Comparison of ENCODE assay signal across 8 cellular contexts in the genomic region with DNA sequence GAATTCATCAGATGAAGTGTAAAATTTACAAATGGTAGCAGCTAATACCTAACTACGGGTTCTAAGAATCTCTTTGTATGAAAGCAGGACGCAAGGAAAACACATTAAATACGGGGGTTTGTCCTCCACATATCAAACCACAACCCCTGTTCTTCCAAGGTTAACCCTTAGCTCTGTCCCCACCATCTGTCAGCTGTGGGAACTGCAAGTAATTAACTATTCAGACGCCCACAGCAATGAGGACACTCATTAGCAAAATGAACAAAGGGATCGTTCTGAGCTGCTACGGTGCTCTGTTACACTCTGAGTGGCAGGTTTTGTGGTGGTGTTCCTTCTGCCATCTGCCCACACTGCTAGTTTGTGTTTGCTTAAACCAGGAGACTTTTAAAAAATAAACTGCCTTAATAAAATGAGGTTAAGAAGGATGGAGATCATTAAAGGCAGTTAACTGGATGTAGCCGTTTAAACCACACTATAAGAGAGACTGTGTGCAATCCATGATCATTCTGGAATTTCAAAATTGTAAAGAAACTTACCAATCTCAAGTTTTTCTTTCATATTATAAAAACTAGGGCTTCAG. TPM values are rescaled to one million over a fixed set of nuclear protein-coding genes. Genes with fewer than 3 reads are reported as not detected.
DNase-seq lines count a peak whose midpoint lies in the region; ATAC-seq and FAIRE-seq lines count a peak whose summit lies in the region.

No MANE protein-coding gene starts in this region.

- peak; percentile 96 for ATAC-seq in HG02852 (IDR thresholded peaks at IDR 0.05; ENCODE audit: unreplicated experiment)
- peak; percentile 52 for ATAC-seq in stimulated activated effector memory CD8-positive, alpha-beta T cell treated with anti-CD3 and anti-CD28 coated beads, Interleukin-12 subunit alpha, Interleukin-12 subunit beta, amount 100 ng/mL, for 72 hours

- POLR2A ChIA-PET in activated CD4-positive, alpha-beta memory T cell treated with anti-CD3 and anti-CD28 coated beads, Interleukin-2, amount 10 ng/mL, durations not matched to agents 7 days and 5 days (lab: Charles Lee): no interaction called here

- H3K9me3 Mint-ChIP-seq in activated CD4-positive, alpha-beta memory T cell treated with anti-CD3 and anti-CD28 coated beads, Interleukin-2, amount 10 ng/mL, durations not matched to agents 7 days and 5 days: no peaks in the 10 kb centered on the region
- H3K9me3 Mint-ChIP-seq in stimulated activated effector memory CD8-positive, alpha-beta T cell treated with anti-CD3 and anti-CD28 coated beads, Interleukin-12 subunit alpha, Interleukin-12 subunit beta, amount 100 ng/mL, for 72 hours: no peaks in the 10 kb centered on the region

- DNase-seq in AML-193 (lab: John Stamatoyannopoulos, UW): peak; percentile 4 to 29
- no peak for DNase-seq in GM18507 (ENCODE audit: extremely low spot score, insufficient read length, low read depth)
- peak; percentile 82 for DNase-seq in NCI-H1436 treated with DMSO at 0.1 percent for 48 hours (lab: John Stamatoyannopoulos, UW)
- peak; percentile 26 for DNase-seq in activated CD4-positive, alpha-beta memory T cell treated with anti-CD3 and anti-CD28 coated beads, Interleukin-2, amount 10 ng/mL, durations not matched to agents 7 days and 5 days
- DNase-seq in iPS DF 4.7 (ENCODE audit: extremely low read depth, low spot score): peak; percentile 80
- DNase-seq in stimulated activated effector memory CD8-positive, alpha-beta T cell treated with anti-CD3 and anti-CD28 coated beads, Interleukin-12 subunit alpha, Interleukin-12 subunit beta, amount 100 ng/mL, for 72 hours (ENCODE audit: low spot score in 2 of 2): peak; percentile 9 to 59
- DNase-seq in OCI-M2 (lab: John Stamatoyannopoulos, UW; ENCODE audit: unreplicated experiment): no peak

- peak; percentile 78 for FAIRE-seq in GM18507 (lab: Jason Lieb, UNC)

- CTCF ChIA-PET in activated CD4-positive, alpha-beta memory T cell treated with anti-CD3 and anti-CD28 coated beads, Interleukin-2, amount 10 ng/mL, durations not matched to agents 7 days and 5 days (lab: Charles Lee): interaction anchor here (1.0 to 4.3 kb wide), 6 partner anchors 11 to 1225 kb away, joined by 3 to 35 read pairs (median 4); no protein-coding TSS in a partner anchor

- peaks cover 17% of the 10 kb centered on the region for H3K27me3 Mint-ChIP-seq in activated CD4-positive, alpha-beta memory T cell treated with anti-CD3 and anti-CD28 coated beads, Interleukin-2, amount 10 ng/mL, durations not matched to agents 7 days and 5 days

- no peak overlapping the region for H3K4me3 Mint-ChIP-seq in activated CD4-positive, alpha-beta memory T cell treated with anti-CD3 and anti-CD28 coated beads, Interleukin-2, amount 10 ng/mL, durations not matched to agents 7 days and 5 days
- no peak overlapping the region for H3K4me3 Mint-ChIP-seq in stimulated activated effector memory CD8-positive, alpha-beta T cell treated with anti-CD3 and anti-CD28 coated beads, Interleukin-12 subunit alpha, Interleukin-12 subunit beta, amount 100 ng/mL, for 72 hours

- no peak overlapping the region for H3K27ac Mint-ChIP-seq in activated CD4-positive, alpha-beta memory T cell treated with anti-CD3 and anti-CD28 coated beads, Interleukin-2, amount 10 ng/mL, durations not matched to agents 7 days and 5 days
- H3K27ac Mint-ChIP-seq in stimulated activated effector memory CD8-positive, alpha-beta T cell treated with anti-CD3 and anti-CD28 coated beads, Interleukin-12 subunit alpha, Interleukin-12 subunit beta, amount 100 ng/mL, for 72 hours: no peak overlapping the region

- no peaks in the 10 kb centered on the region for H3K36me3 Mint-ChIP-seq in activated CD4-positive, alpha-beta memory T cell treated with anti-CD3 and anti-CD28 coated beads, Interleukin-2, amount 10 ng/mL, durations not matched to agents 7 days and 5 days (ENCODE audit: low read depth)
- no peaks in the 10 kb centered on the region for H3K36me3 Mint-ChIP-seq in stimulated activated effector memory CD8-positive, alpha-beta T cell treated with anti-CD3 and anti-CD28 coated beads, Interleukin-12 subunit alpha, Interleukin-12 subunit beta, amount 100 ng/mL, for 72 hours

- no peaks in the 10 kb centered on the region for H3K4me1 Mint-ChIP-seq in activated CD4-positive, alpha-beta memory T cell treated with anti-CD3 and anti-CD28 coated beads, Interleukin-2, amount 10 ng/mL, durations not matched to agents 7 days and 5 days
- H3K4me1 Mint-ChIP-seq in stimulated activated effector memory CD8-positive, alpha-beta T cell treated with anti-CD3 and anti-CD28 coated beads, Interleukin-12 subunit alpha, Interleukin-12 subunit beta, amount 100 ng/mL, for 72 hours: peaks cover 4% of the 10 kb centered on the region

RNA-seq across cellular contexts. Expression of a gene that starts 51.4 kb away (rescaled TPM):
- not detected for total RNA-seq in activated CD4-positive, alpha-beta memory T cell treated with anti-CD3 and anti-CD28 coated beads, Interleukin-2, amount 10 ng/mL, durations not matched to agents 7 days and 5 days

Comparison
In these comparisons a context has a peak if more than half of its experiments do, and no peak if none do; other contexts are left out.
1. DNase-seq: peak in AML-193 (2 of 2), NCI-H1436 treated with DMSO at 0.1 percent for 48 hours (single experiment), activated CD4-positive, alpha-beta memory T cell treated with anti-CD3 and anti-CD28 coated beads, Interleukin-2, amount 10 ng/mL, durations not matched to agents 7 days and 5 days (single experiment), iPS DF 4.7 (single experiment) and stimulated activated effector memory CD8-positive, alpha-beta T cell treated with anti-CD3 and anti-CD28 coated beads, Interleukin-12 subunit alpha, Interleukin-12 subunit beta, amount 100 ng/mL, for 72 hours (2 of 2); none in GM18507 (single experiment) and OCI-M2 (single experiment).